21 cellular contexts compared by ENCODE assay signal in genomic region chr2:179613701-179614100, GRCh38.
A peak's percentile ranks its signal among the peaks of the same experiment; 100 is the strongest.
DNase-seq lines count a peak whose midpoint lies in the region; ATAC-seq and TF ChIP-seq lines count a peak whose summit lies in the region.
"Had no signal": no experiment of that assay in that cellular context is flagged by ENCODE, and none has a peak within 500 bp of the region (broad histone marks: within the 10 kb centered on the region; RNA-seq: fewer than 3 reads in every experiment).

No MANE protein-coding gene starts in this region.

- intact Hi-C loops in right cardiac atrium (cut with DNase I), result no loop called here
- intact Hi-C loops in Right ventricle myocardium superior (cut with DNase I), result no loop called here
- intact Hi-C loops in mammary epithelial cell (cut with micrococcal nuclease), result loop anchor here (5.0 kb wide), 1 partner anchor 191 kb away; no protein-coding TSS in a partner anchor
- intact Hi-C loops in left lung (cut with DNase I), result no loop called here
- intact Hi-C loops in transverse colon (cut with DNase I; ENCODE audit: low total_unique reads), result no loop called here

- no peaks in the 10 kb centered on the region for H3K4me1 ChIP-seq in right cardiac atrium (ENCODE audit: control insufficient read depth, insufficient read depth, low read length)
- H3K4me1 ChIP-seq in mammary epithelial cell (ENCODE audit: insufficient read depth, low read length), result no peaks in the 10 kb centered on the region
- H3K4me1 ChIP-seq in left lung, result peaks cover 8 to 13% of the 10 kb centered on the region in 2 donors
- H3K4me1 ChIP-seq in transverse colon, result peaks cover 0 to 7% (median 4%) of the 10 kb centered on the region in 4 donors
- H3K4me1 ChIP-seq: A549 had no signal

- ATAC-seq in right cardiac atrium (peak; percentile 43 to 45), Right ventricle myocardium superior (ENCODE audit: poor library complexity) (no peak), left lung (peak; percentile 44), GM21447 (IDR thresholded peaks at IDR 0.05; ENCODE audit: unreplicated experiment) (no peak)
- ATAC-seq in stimulated activated effector memory CD8-positive, alpha-beta T cell treated with anti-CD3 and anti-CD28 coated beads, Interleukin-12 subunit alpha, Interleukin-12 subunit beta, amount 100 ng/mL, for 72 hours, result no peak
- ATAC-seq: A549, left ventricle myocardium superior had no signal

- no peak overlapping the region for H3K9ac ChIP-seq in mammary epithelial cell (ENCODE audit: insufficient read depth, low read length)

- in situ Hi-C loops in mammary epithelial cell (cut with MboI; ENCODE audit: low sequenced_read_pairs in 2 of 2) (no loop called here), transverse colon (cut with MboI; ENCODE audit: low pct_ligation_motif_present in 1 of 4, low pct_unique_long_range_greater_than_20kb in 1 of 4, low sequenced_read_pairs in 3 of 4) (no loop called here)

- no peaks in the 10 kb centered on the region for H4K20me1 ChIP-seq in mammary epithelial cell (ENCODE audit: insufficient read depth, low read length)

- no peak for DNase-seq in right cardiac atrium
- DNase-seq in Right ventricle myocardium superior, result no peak
- DNase-seq in mammary epithelial cell, result peak; percentile 23
- no peak for DNase-seq in left lung
- DNase-seq in transverse colon, result no peak
- DNase-seq in kidney glomerular epithelial cell (lab: John Stamatoyannopoulos, UW), result no peak
- no peak for DNase-seq in stimulated activated effector memory CD8-positive, alpha-beta T cell treated with anti-CD3 and anti-CD28 coated beads, Interleukin-12 subunit alpha, Interleukin-12 subunit beta, amount 100 ng/mL, for 72 hours (ENCODE audit: low spot score in 2 of 2)
- DNase-seq: activated CD4-positive, alpha-beta T cell treated with anti-CD3 and anti-CD28 coated beads, Interleukin-2, amount 50 U/mL, for 4 hours; activated CD8-positive, alpha-beta memory T cell treated with anti-CD3 and anti-CD28 coated beads, Interleukin-2, amount 50 U/mL, for 48 hours; activated effector memory CD4-positive, alpha-beta T cell treated with anti-CD3 and anti-CD28 coated beads, Interleukin-2, amount 50 U/mL, for 16 hours; adrenal gland; DMS 273 treated with DMSO at 0.1 percent for 48 hours; erythroblast; GDM1; left ventricle myocardium superior; NCI-H146; NCI-H748 treated with DMSO at 0.1 percent for 48 hours; SHP77 treated with DMSO at 0.1 percent for 48 hours had no signal

- H3K9me3 ChIP-seq in right cardiac atrium (ENCODE audit: control insufficient read depth, low read length) (no peaks in the 10 kb centered on the region), mammary epithelial cell (replicated peaks; ENCODE audit: insufficient read depth, low read length) (no peaks in the 10 kb centered on the region), left lung (no peaks in the 10 kb centered on the region), transverse colon (no peaks in the 10 kb centered on the region)
- H3K9me3 ChIP-seq: A549, adrenal gland had no signal

- TF ChIP-seq EP300 in transverse colon (IDR thresholded peaks at IDR 0.05; ENCODE audit: low read depth), result no peak

- H3K9me3 Mint-ChIP-seq in stimulated activated effector memory CD8-positive, alpha-beta T cell treated with anti-CD3 and anti-CD28 coated beads, Interleukin-12 subunit alpha, Interleukin-12 subunit beta, amount 100 ng/mL, for 72 hours, result peaks cover 7% of the 10 kb centered on the region

- H2AFZ ChIP-seq in mammary epithelial cell (ENCODE audit: low read depth, low read length), result no peak overlapping the region

- WGBS in right cardiac atrium, result 74% methylated on average over 4 of the region's 4 CpGs
- 77% methylated on average over 4 of the region's 4 CpGs for WGBS in mammary epithelial cell (ENCODE audit: low coverage, missing lambda C conversion rate)
- WGBS in transverse colon (ENCODE audit: low coverage in 1 of 2), 2 donors, result 77% methylated on average over 4 of the region's 4 CpGs; no CpG with 5 or more reads in 1 of the 2 donors

- no peaks in the 10 kb centered on the region for H3K27me3 ChIP-seq in right cardiac atrium (ENCODE audit: control insufficient read depth, insufficient read depth)
- H3K27me3 ChIP-seq in mammary epithelial cell (ENCODE audit: insufficient read depth, low read length), result no peaks in the 10 kb centered on the region
- no peaks in the 10 kb centered on the region for H3K27me3 ChIP-seq in left lung
- H3K27me3 ChIP-seq in transverse colon, result no peaks in the 10 kb centered on the region
- H3K27me3 ChIP-seq: adrenal gland had no signal

- no peak overlapping the region for H3K4me3 ChIP-seq in right cardiac atrium (ENCODE audit: low read length)
- no peak overlapping the region for H3K4me3 ChIP-seq in mammary epithelial cell (replicated peaks in 1 of 3; ENCODE audit: insufficient read depth in 1 of 3, low read depth in 2 of 3, low read length in 3 of 3)
- no peak overlapping the region for H3K4me3 ChIP-seq in left lung
- no peak overlapping the region for H3K4me3 ChIP-seq in transverse colon
- H3K4me3 ChIP-seq: A549, adrenal gland had no signal

- BruUV-seq in mammary epithelial cell (replicated peaks; lab: Mats Ljungman, UMichigan), result no TSS peak

- H3K27ac Mint-ChIP-seq in stimulated activated effector memory CD8-positive, alpha-beta T cell treated with anti-CD3 and anti-CD28 coated beads, Interleukin-12 subunit alpha, Interleukin-12 subunit beta, amount 100 ng/mL, for 72 hours, result no peak overlapping the region

- no peak overlapping the region for H3K27ac ChIP-seq in right cardiac atrium (ENCODE audit: low read length)
- no peak overlapping the region for H3K27ac ChIP-seq in mammary epithelial cell (ENCODE audit: insufficient read depth, low read depth, low read length)
- H3K27ac ChIP-seq in left lung, result no peak overlapping the region
- no peak overlapping the region for H3K27ac ChIP-seq in transverse colon
- H3K27ac ChIP-seq: A549, adrenal gland had no signal

- H3K36me3 ChIP-seq in mammary epithelial cell (ENCODE audit: insufficient read depth, low read length) (no peaks in the 10 kb centered on the region), left lung (no peaks in the 10 kb centered on the region), transverse colon (no peaks in the 10 kb centered on the region)
- H3K36me3 ChIP-seq: adrenal gland had no signal

- TF ChIP-seq CTCF in mammary epithelial cell (conservative IDR thresholded peaks at IDR 0.05 in 1 of 2, IDR thresholded peaks at IDR 0.05 in 1 of 2; ENCODE audit: extremely low read depth in 1 of 2, insufficient read depth in 1 of 2, low read depth in 1 of 2, low read length in 2 of 2) (no peak), left lung (IDR thresholded peaks at IDR 0.05) (no peak), transverse colon (IDR thresholded peaks at IDR 0.05) (no peak)

- H3K4me2 ChIP-seq in mammary epithelial cell (ENCODE audit: insufficient read depth, low read depth, low read length), result no peak overlapping the region
- H3K4me2 ChIP-seq: A549 had no signal

- CTCF ChIA-PET in mammary epithelial cell (lab: Charles Lee; ENCODE audit: low non-redundant PET), result no interaction called here

- dilution Hi-C loops in mammary epithelial cell (cut with HindIII; ENCODE audit: low sequenced_read_pairs), result no loop called here

- TF ChIP-seq POLR2A in transverse colon (IDR thresholded peaks at IDR 0.05), result no peak

- H3K79me2 ChIP-seq in mammary epithelial cell (ENCODE audit: insufficient read depth, low read length), result no peaks in the 10 kb centered on the region

- H3K36me3 Mint-ChIP-seq in stimulated activated effector memory CD8-positive, alpha-beta T cell treated with anti-CD3 and anti-CD28 coated beads, Interleukin-12 subunit alpha, Interleukin-12 subunit beta, amount 100 ng/mL, for 72 hours, result no peaks in the 10 kb centered on the region
- H3K36me3 Mint-ChIP-seq: CD14-positive monocyte had no signal

- no peaks in the 10 kb centered on the region for H3K4me1 Mint-ChIP-seq in stimulated activated effector memory CD8-positive, alpha-beta T cell treated with anti-CD3 and anti-CD28 coated beads, Interleukin-12 subunit alpha, Interleukin-12 subunit beta, amount 100 ng/mL, for 72 hours
- H3K4me1 Mint-ChIP-seq: CD14-positive monocyte had no signal

- no peak overlapping the region for H3K4me3 Mint-ChIP-seq in stimulated activated effector memory CD8-positive, alpha-beta T cell treated with anti-CD3 and anti-CD28 coated beads, Interleukin-12 subunit alpha, Interleukin-12 subunit beta, amount 100 ng/mL, for 72 hours
- H3K4me3 Mint-ChIP-seq: CD14-positive monocyte had no signal

Comparison
In these comparisons a context has a peak if more than half of its experiments do, and no peak if none do; other contexts are left out.
1. ATAC-seq: peak in right cardiac atrium (2 of 2) and left lung (single experiment); none in Right ventricle myocardium superior (single experiment), GM21447 (single experiment) and stimulated activated effector memory CD8-positive, alpha-beta T cell treated with anti-CD3 and anti-CD28 coated beads, Interleukin-12 subunit alpha, Interleukin-12 subunit beta, amount 100 ng/mL, for 72 hours (single experiment).